Comparison of ENCODE assay signal across 8 cellular contexts in genomic region chr2:227462463-227462951, GRCh38. TPM values are rescaled to one million over a fixed set of nuclear protein-coding genes. Genes with fewer than 3 reads are reported as not detected.
A peak's percentile ranks its signal among the peaks of the same experiment; 100 is the strongest.
DNase-seq lines count a peak whose midpoint lies in the region; ATAC-seq lines count a peak whose summit lies in the region.
"Had no signal": no experiment of that assay in that cellular context is flagged by ENCODE, and none has a peak within 500 bp of the region (broad histone marks: within the 10 kb centered on the region; RNA-seq: fewer than 3 reads in every experiment).

No MANE protein-coding gene starts in this region.

- no peak overlapping the region for H3K27ac ChIP-seq in caudate nucleus (ENCODE audit: low read depth, low read length)

- peak; percentile 39 for DNase-seq in renal cortical epithelial cell (ENCODE audit: low read depth)
- DNase-seq in occipital lobe (lab: John Stamatoyannopoulos, UW): no peak
- DNase-seq in NCI-H748 treated with DMSO at 0.1 percent for 48 hours (lab: John Stamatoyannopoulos, UW): no peak
- no peak for DNase-seq in caudate nucleus (lab: John Stamatoyannopoulos, UW)
- DNase-seq: nucleus accumbens had no signal

- peak; percentile 69 for ATAC-seq in GM18867 (IDR thresholded peaks at IDR 0.05; ENCODE audit: unreplicated experiment)
- peak; percentile 55 for ATAC-seq in GM21717 (IDR thresholded peaks at IDR 0.05; ENCODE audit: unreplicated experiment)
- ATAC-seq in HG03521 (IDR thresholded peaks at IDR 0.05; ENCODE audit: unreplicated experiment): peak; percentile 40

RNA-seq across cellular contexts. Expression of gene AGFG1, which starts 9.4 kb away (rescaled TPM):
- total RNA-seq in renal cortical epithelial cell (81.1 and 126 TPM in 2 replicates), occipital lobe (112 TPM)
